In the genomic region with DNA sequence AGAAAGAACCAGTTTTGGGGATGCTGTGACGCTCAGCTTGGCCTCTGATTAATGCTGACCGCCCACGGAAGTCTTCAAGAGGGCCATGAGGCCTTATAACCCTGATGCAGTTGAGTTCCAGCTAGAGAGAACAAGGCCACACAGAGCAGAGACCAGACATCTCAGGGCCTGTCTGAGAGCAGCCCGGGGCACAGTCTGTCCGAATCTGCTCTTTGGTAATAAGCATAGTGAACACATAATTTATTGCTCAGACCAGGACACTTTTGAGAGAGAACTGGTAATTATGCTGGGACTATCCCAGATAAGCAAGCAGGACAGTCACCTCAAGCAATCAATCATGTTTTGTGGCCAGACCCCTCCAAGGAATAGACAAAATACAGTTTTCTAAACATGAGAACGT, we compare ENCODE assay signal across 10 cellular contexts.
DNase-seq lines count a peak whose midpoint lies in the region; ATAC-seq, FAIRE-seq and TF ChIP-seq lines count a peak whose summit lies in the region.
"Had no signal": no experiment of that assay in that cellular context is flagged by ENCODE, and none has a peak within 500 bp of the region (broad histone marks: within the 10 kb centered on the region; RNA-seq: fewer than 3 reads in every experiment).

No MANE protein-coding gene starts in this region.

- TF ChIP-seq POLR2A in A549 (IDR thresholded peaks at IDR 0.05; ENCODE audit: low read length): no peak

- H2AFZ ChIP-seq in hepatocyte: no peak overlapping the region

- no peak for TF ChIP-seq CTCF in A549 (IDR thresholded peaks at IDR 0.05)
- TF ChIP-seq CTCF in hepatocyte (IDR thresholded peaks at IDR 0.05; ENCODE audit: poor library complexity): no peak
- no peak for TF ChIP-seq CTCF in psoas muscle (IDR thresholded peaks at IDR 0.05)

- POLR2A ChIA-PET in A549 (lab: Yijun Ruan, JAX): no interaction called here

- CTCF ChIA-PET in A549 (lab: Yijun Ruan, JAX): interaction anchor here (1.0 to 1.3 kb wide), 2 partner anchors 20 to 71 kb away, joined by 3 read pairs; no protein-coding TSS in a partner anchor

- H4K20me1 ChIP-seq in hepatocyte (ENCODE audit: insufficient read depth, poor library complexity, severe bottlenecking): no peaks in the 10 kb centered on the region

- no peak for TF ChIP-seq EP300 in A549 (IDR thresholded peaks at IDR 0.05)

- H3K4me1 ChIP-seq in A549 (peaks cover 41% of the 10 kb centered on the region), hepatocyte (ENCODE audit: insufficient read depth) (peaks cover 22% of the 10 kb centered on the region), psoas muscle (peaks cover 26% of the 10 kb centered on the region)

- whole genome bisulfite sequencing in A549 (ENCODE audit: missing lambda C conversion rate): 95% methylated on average over 6 of the region's 6 CpGs
- 61% methylated on average over 6 of the region's 6 CpGs for WGBS in hepatocyte (ENCODE audit: low lambda C conversion rate, missing lambda C conversion rate)
- WGBS in psoas muscle, 3 donors: 66 to 72% (median 67%) methylated on average over 6 of the region's 6 CpGs

- H3K4me3 ChIP-seq in A549 (no peak overlapping the region), hepatocyte (no peak overlapping the region), psoas muscle (no peak overlapping the region)

- H3K27me3 ChIP-seq in hepatocyte (no peaks in the 10 kb centered on the region), psoas muscle (ENCODE audit: insufficient read depth in 3 of 3, low read length in 2 of 3) (no peaks in the 10 kb centered on the region)

- ATAC-seq in A549: no peak
- peak in 2 of 4 donors; percentile 32 to 36 for ATAC-seq in psoas muscle
- ATAC-seq in GM19035 (IDR thresholded peaks at IDR 0.05; ENCODE audit: unreplicated experiment): no peak
- ATAC-seq in GM19463 (IDR thresholded peaks at IDR 0.05; ENCODE audit: unreplicated experiment): no peak

- H3K9me2 ChIP-seq in hepatocyte (replicated peaks; ENCODE audit: insufficient read depth): no peaks in the 10 kb centered on the region

- no peak for TF ChIP-seq RAD21 in A549 (conservative IDR thresholded peaks at IDR 0.05 in 1 of 2, IDR thresholded peaks at IDR 0.05 in 1 of 2)

- FAIRE-seq in A549 (lab: Jason Lieb, UNC): no peak
- FAIRE-seq: GM12891 had no signal

- no peak for DNase-seq in A549 (ENCODE audit: low read depth in 1 of 2, low spot score in 1 of 2)
- no peak for DNase-seq in hepatocyte (ENCODE audit: low spot score)
- DNase-seq in psoas muscle: no peak
- no peak for DNase-seq in 8988T
- no peak for DNase-seq in NCI-H446 (lab: John Stamatoyannopoulos, UW)
- DNase-seq: DMS79 treated with DMSO at 0.1 percent for 48 hours had no signal

- no peaks in the 10 kb centered on the region for H3K36me3 ChIP-seq in KOPT-K1 (ENCODE audit: insufficient read depth, low read length)
- no peaks in the 10 kb centered on the region for H3K36me3 ChIP-seq in hepatocyte (replicated peaks; ENCODE audit: insufficient read depth, low read depth)
- H3K36me3 ChIP-seq in psoas muscle (ENCODE audit: insufficient read depth in 1 of 2, low read depth in 1 of 2): no peaks in the 10 kb centered on the region

- H3K9me3 ChIP-seq in A549 (no peaks in the 10 kb centered on the region), KOPT-K1 (ENCODE audit: insufficient read depth, low read length, poor library complexity, severe bottlenecking) (no peaks in the 10 kb centered on the region), hepatocyte (ENCODE audit: low read depth) (no peaks in the 10 kb centered on the region), psoas muscle (no peaks in the 10 kb centered on the region)

- intact Hi-C loops in psoas muscle (cut with DNase I): no loop called here

- H3K27ac ChIP-seq in A549 (peak overlapping the region; percentile 15 to 72; a peak in 3 of 6 replicates), KOPT-K1 (ENCODE audit: low read depth, low read length, poor library complexity, severe bottlenecking) (peak overlapping the region; percentile 59), hepatocyte (peak overlapping the region; percentile 43), psoas muscle (peak overlapping the region; percentile 32)

- H3K79me2 ChIP-seq in hepatocyte: no peaks in the 10 kb centered on the region

- H3K4me2 ChIP-seq in A549 (no peak overlapping the region), hepatocyte (no peak overlapping the region)

TF ChIP-seq in A549, 52 proteins besides CTCF, POLR2A, EP300 and RAD21:
- no peak for TF ChIP-seq ZNF302 (CRISPR knock-in tag; IDR thresholded peaks at IDR 0.05)
- no peak for TF ChIP-seq FOXS1 (CRISPR knock-in tag; IDR thresholded peaks at IDR 0.05)
- TF ChIP-seq SMC3 (IDR thresholded peaks at IDR 0.05): no peak
- no peak for TF ChIP-seq RARB (CRISPR knock-in tag; IDR thresholded peaks at IDR 0.05)
- TF ChIP-seq ZC3H11A (IDR thresholded peaks at IDR 0.05): no peak
- no peak for TF ChIP-seq CBX8 (IDR thresholded peaks at IDR 0.05)
- TF ChIP-seq HOXA7 (CRISPR knock-in tag; IDR thresholded peaks at IDR 0.05): no peak
- no peak for TF ChIP-seq TP53 (CRISPR knock-in tag; IDR thresholded peaks at IDR 0.05)
- TF ChIP-seq, protein P1, sequence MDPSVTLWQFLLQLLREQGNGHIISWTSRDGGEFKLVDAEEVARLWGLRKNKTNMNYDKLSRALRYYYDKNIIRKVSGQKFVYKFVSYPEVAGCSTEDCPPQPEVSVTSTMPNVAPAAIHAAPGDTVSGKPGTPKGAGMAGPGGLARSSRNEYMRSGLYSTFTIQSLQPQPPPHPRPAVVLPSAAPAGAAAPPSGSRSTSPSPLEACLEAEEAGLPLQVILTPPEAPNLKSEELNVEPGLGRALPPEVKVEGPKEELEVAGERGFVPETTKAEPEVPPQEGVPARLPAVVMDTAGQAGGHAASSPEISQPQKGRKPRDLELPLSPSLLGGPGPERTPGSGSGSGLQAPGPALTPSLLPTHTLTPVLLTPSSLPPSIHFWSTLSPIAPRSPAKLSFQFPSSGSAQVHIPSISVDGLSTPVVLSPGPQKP (IDR thresholded peaks at IDR 0.05; ENCODE audit: low read depth, low read length): no peak
- TF ChIP-seq CHD2 (IDR thresholded peaks at IDR 0.05; ENCODE audit: low read length, partially characterized antibody): no peak
- no peak for TF ChIP-seq CHD4 (IDR thresholded peaks at IDR 0.05; ENCODE audit: borderline replicate concordance)
- TF ChIP-seq JUNB (IDR thresholded peaks at IDR 0.05): no peak
- no peak for TF ChIP-seq SREBF2 (IDR thresholded peaks at IDR 0.05)
- TF ChIP-seq, protein P2, sequence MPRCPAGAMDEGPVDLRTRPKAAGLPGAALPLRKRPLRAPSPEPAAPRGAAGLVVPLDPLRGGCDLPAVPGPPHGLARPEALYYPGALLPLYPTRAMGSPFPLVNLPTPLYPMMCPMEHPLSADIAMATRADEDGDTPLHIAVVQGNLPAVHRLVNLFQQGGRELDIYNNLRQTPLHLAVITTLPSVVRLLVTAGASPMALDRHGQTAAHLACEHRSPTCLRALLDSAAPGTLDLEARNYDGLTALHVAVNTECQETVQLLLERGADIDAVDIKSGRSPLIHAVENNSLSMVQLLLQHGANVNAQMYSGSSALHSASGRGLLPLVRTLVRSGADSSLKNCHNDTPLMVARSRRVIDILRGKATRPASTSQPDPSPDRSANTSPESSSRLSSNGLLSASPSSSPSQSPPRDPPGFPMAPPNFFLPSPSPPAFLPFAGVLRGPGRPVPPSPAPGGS (IDR thresholded peaks at IDR 0.05): no peak
- TF ChIP-seq BHLHE40 (IDR thresholded peaks at IDR 0.05; ENCODE audit: low read depth, low read length): no peak
- TF ChIP-seq PHF8 (IDR thresholded peaks at IDR 0.05; ENCODE audit: borderline replicate concordance, low read depth): no peak
- TF ChIP-seq, protein P3, sequence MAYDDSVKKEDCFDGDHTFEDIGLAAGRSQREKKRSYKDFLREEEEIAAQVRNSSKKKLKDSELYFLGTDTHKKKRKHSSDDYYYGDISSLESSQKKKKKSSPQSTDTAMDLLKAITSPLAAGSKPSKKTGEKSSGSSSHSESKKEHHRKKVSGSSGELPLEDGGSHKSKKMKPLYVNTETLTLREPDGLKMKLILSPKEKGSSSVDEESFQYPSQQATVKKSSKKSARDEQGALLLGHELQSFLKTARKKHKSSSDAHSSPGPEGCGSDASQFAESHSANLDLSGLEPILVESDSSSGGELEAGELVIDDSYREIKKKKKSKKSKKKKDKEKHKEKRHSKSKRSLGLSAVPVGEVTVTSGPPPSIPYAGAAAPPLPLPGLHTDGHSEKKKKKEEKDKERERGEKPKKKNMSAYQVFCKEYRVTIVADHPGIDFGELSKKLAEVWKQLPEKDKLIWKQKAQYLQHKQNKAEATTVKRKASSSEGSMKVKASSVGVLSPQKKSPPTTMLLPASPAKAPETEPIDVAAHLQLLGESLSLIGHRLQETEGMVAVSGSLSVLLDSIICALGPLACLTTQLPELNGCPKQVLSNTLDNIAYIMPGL (CRISPR knock-in tag; IDR thresholded peaks at IDR 0.05; ENCODE audit: borderline replicate concordance): no peak
